18 cellular contexts compared by ENCODE assay signal in the genomic region with DNA sequence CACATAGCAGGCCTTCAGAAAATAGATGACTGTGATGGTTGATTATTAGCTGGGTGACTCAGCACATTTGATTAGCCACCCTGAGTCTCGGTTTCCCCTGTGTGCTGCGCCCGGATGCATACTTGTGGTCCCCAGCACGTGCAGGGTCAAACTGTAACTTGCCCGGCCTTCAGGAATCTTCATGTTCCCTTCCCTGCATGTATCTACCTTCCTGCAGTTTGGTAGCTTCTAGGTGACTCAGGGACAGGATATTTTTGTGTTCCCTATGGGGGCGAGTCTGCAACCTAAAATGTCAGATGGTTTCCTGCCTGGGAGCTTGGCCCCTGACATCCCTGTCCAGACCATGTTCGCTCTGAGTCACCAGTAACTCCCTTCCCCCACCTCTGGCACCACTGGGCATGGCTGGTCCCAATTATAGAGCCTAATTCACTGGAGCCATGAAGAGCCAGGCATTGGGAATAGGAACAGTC. TPM values are rescaled to one million over a fixed set of nuclear protein-coding genes. Genes with fewer than 3 reads are reported as not detected.
DNase-seq lines count a peak whose midpoint lies in the region; ATAC-seq lines count a peak whose summit lies in the region.
"Had no signal": no experiment of that assay in that cellular context is flagged by ENCODE, and none has a peak within 500 bp of the region (broad histone marks: within the 10 kb centered on the region; RNA-seq: fewer than 3 reads in every experiment).

No MANE protein-coding gene starts in this region.

- no CpG with 5 or more reads among the region's 7 CpGs for WGBS in trophoblast cell (ENCODE audit: extremely low coverage, insufficient coverage, insufficient read length)

- H2AFZ ChIP-seq in trophoblast cell (ENCODE audit: insufficient read depth, low read length, poor library complexity), result no peak overlapping the region
- H2AFZ ChIP-seq: parathyroid adenoma had no signal

- H3K27me3 ChIP-seq in trophoblast cell (ENCODE audit: insufficient read depth, low read length), result no peaks in the 10 kb centered on the region
- H3K27me3 ChIP-seq: SJSA1 had no signal

- no peak overlapping the region for H4K8ac ChIP-seq in trophoblast cell (ENCODE audit: low read depth, low read length)

- no peak overlapping the region for H3K4ac ChIP-seq in trophoblast cell (ENCODE audit: low read depth, low read length)

- no peaks in the 10 kb centered on the region for H3K79me1 ChIP-seq in trophoblast cell (ENCODE audit: low read length)

- H3K4me3 ChIP-seq in trophoblast cell (ENCODE audit: low read depth, low read length), result no peak overlapping the region
- H3K4me3 ChIP-seq: SJSA1 had no signal

- no peak overlapping the region for H3K18ac ChIP-seq in trophoblast cell (ENCODE audit: low read length)

- no peak overlapping the region for H3K14ac ChIP-seq in trophoblast cell (ENCODE audit: low read length)

- no peak overlapping the region for H2BK120ac ChIP-seq in trophoblast cell (ENCODE audit: insufficient read depth, low read length, poor library complexity)

- H3K36me3 ChIP-seq in trophoblast cell (ENCODE audit: control insufficient read depth in 1 of 2, insufficient read depth in 2 of 2, low read length in 2 of 2), result no peaks in the 10 kb centered on the region
- H3K36me3 ChIP-seq: SJSA1 had no signal

- H2BK5ac ChIP-seq in trophoblast cell (ENCODE audit: low read depth, low read length, poor library complexity), result no peak overlapping the region

- no peak overlapping the region for H3K4me2 ChIP-seq in trophoblast cell (ENCODE audit: low read length)

- peaks cover 6% of the 10 kb centered on the region for H3K9me3 ChIP-seq in trophoblast cell (ENCODE audit: insufficient read depth, low read depth, low read length)

- H3K79me2 ChIP-seq in trophoblast cell (ENCODE audit: control insufficient read depth, insufficient read depth, low read length, poor library complexity), result no peaks in the 10 kb centered on the region
- H3K79me2 ChIP-seq: parathyroid adenoma had no signal

- H3K9ac ChIP-seq in trophoblast cell (ENCODE audit: low read length), result no peak overlapping the region
- H3K9ac ChIP-seq: parathyroid adenoma had no signal

- no peak overlapping the region for H3K23ac ChIP-seq in trophoblast cell (ENCODE audit: low read length)

- H4K91ac ChIP-seq in trophoblast cell (ENCODE audit: low read depth, low read length), result no peak overlapping the region

- H3K27ac ChIP-seq in trophoblast cell (ENCODE audit: low read depth, low read length), result no peak overlapping the region
- H3K27ac ChIP-seq: 22Rv1, parathyroid adenoma, SJSA1 had no signal

- no peak overlapping the region for H2BK12ac ChIP-seq in trophoblast cell (ENCODE audit: low read length)

- H2AK5ac ChIP-seq in trophoblast cell (ENCODE audit: low read length), result no peak overlapping the region

- peak; percentile 18 for ATAC-seq in esophagus mucosa

- H3K4me1 ChIP-seq in trophoblast cell (ENCODE audit: control insufficient read depth in 1 of 2, insufficient read depth in 2 of 2, low read length in 2 of 2), result no peaks in the 10 kb centered on the region
- H3K4me1 ChIP-seq: parathyroid adenoma, SJSA1 had no signal

- DNase-seq in activated CD4-positive, CD25-positive, alpha-beta regulatory T cell treated with anti-CD3 and anti-CD28 coated beads, Interleukin-2, amount 50 U/mL, for 72 hours, result peak; percentile 8
- DNase-seq in activated CD4-positive, CD25-positive, alpha-beta regulatory T cell (lab: John Stamatoyannopoulos, UW), result no peak
- DNase-seq in M059J (ENCODE audit: low read depth), result peak; percentile 96
- peak; percentile 97 for DNase-seq in renal cortical epithelial cell (ENCODE audit: low read depth)
- no peak for DNase-seq in trophoblast cell
- no peak for DNase-seq in activated naive CD4-positive, alpha-beta T cell treated with Interleukin-2 at 50 U/mL for 16 hours
- no peak for DNase-seq in COR-L47 (lab: John Stamatoyannopoulos, UW)
- DNase-seq: activated naive CD4-positive, alpha-beta T cell; DND-41; hippocampal formation; mesendoderm; NCI-H1092 treated with DMSO at 0.1 percent for 48 hours; NCI-H510A treated with DMSO at 0.1 percent for 48 hours; substantia nigra had no signal

- no peak overlapping the region for H4K12ac ChIP-seq in trophoblast cell (ENCODE audit: low read depth, low read length)

RNA-seq across cellular contexts. Expression of a gene that starts 13.2 kb away (rescaled TPM):
- 4.8 and 6.7 TPM in 2 replicates for total RNA-seq in M059J (2014; rRNA removed; shearing (Covaris generic))
- total RNA-seq in esophagus mucosa (29.9 TPM), renal cortical epithelial cell (1.9 and 2.4 TPM in 2 replicates)
- polyA plus RNA-seq in trophoblast cell (2013), result 0.01 TPM in 1 of 2 replicates, not detected in the other

Comparison
In these comparisons a context has a peak if more than half of its experiments do, and no peak if none do; other contexts are left out.
1. DNase-seq: peak in activated CD4-positive, CD25-positive, alpha-beta regulatory T cell treated with anti-CD3 and anti-CD28 coated beads, Interleukin-2, amount 50 U/mL, for 72 hours (single experiment), M059J (single experiment) and renal cortical epithelial cell (single experiment); none in activated CD4-positive, CD25-positive, alpha-beta regulatory T cell (0 of 4), trophoblast cell (0 of 2), activated naive CD4-positive, alpha-beta T cell treated with Interleukin-2 at 50 U/mL for 16 hours (single experiment) and COR-L47 (single experiment).